8 cellular contexts compared by ENCODE assay signal in genomic region chr12:6788972-6789905, GRCh38. TPM values are rescaled to one million over a fixed set of nuclear protein-coding genes. Genes with fewer than 3 reads are reported as not detected.
DNase-seq lines count a peak whose midpoint lies in the region; ATAC-seq and TF ChIP-seq lines count a peak whose summit lies in the region.

CD4 (plus strand) TSS chr12:6789528; CDS start chr12:6800139, 10,611 bp downstream.

- no peak for ATAC-seq in HG02759 (IDR thresholded peaks at IDR 0.05; ENCODE audit: unreplicated experiment)
- no peak for ATAC-seq in HG03342 (IDR thresholded peaks at IDR 0.05; ENCODE audit: unreplicated experiment)
- ATAC-seq in HG03196 (IDR thresholded peaks at IDR 0.05; ENCODE audit: unreplicated experiment) = no peak

- no peak within 1 kb of the TSS for H3K27ac Mint-ChIP-seq in activated naive CD8-positive, alpha-beta T cell treated with anti-CD3 and anti-CD28 coated beads for 36 hours

- no peaks in the 10 kb centered on the region for H3K4me1 ChIP-seq in suprapubic skin

- peaks cover 53% of the 10 kb centered on the region for H3K4me1 Mint-ChIP-seq in activated naive CD8-positive, alpha-beta T cell treated with anti-CD3 and anti-CD28 coated beads for 36 hours

- peak within 1 kb of the TSS; percentile 34 for H3K4me3 ChIP-seq in suprapubic skin

- H3K4me3 Mint-ChIP-seq in activated naive CD8-positive, alpha-beta T cell treated with anti-CD3 and anti-CD28 coated beads for 36 hours = peak within 1 kb of the TSS; percentile 4

- peak; percentile 63 for DNase-seq in RPMI7951 (ENCODE audit: low read depth)
- peak; percentile 54 for DNase-seq in activated naive CD8-positive, alpha-beta T cell treated with anti-CD3 and anti-CD28 coated beads for 36 hours
- DNase-seq in midbrain (lab: John Stamatoyannopoulos, UW) = peak; percentile 25
- no peak for DNase-seq in suprapubic skin (ENCODE audit: low spot score in 2 of 2)
- no peak for DNase-seq in germinal center (ENCODE audit: low spot score)

- no peaks in the 10 kb centered on the region for H3K9me3 Mint-ChIP-seq in activated naive CD8-positive, alpha-beta T cell treated with anti-CD3 and anti-CD28 coated beads for 36 hours

- H3K27me3 Mint-ChIP-seq in activated naive CD8-positive, alpha-beta T cell treated with anti-CD3 and anti-CD28 coated beads for 36 hours = peaks cover 4% of the 10 kb centered on the region

- peak in 1 of 2 donors; percentile 33 for TF ChIP-seq POLR2A in suprapubic skin (IDR thresholded peaks at IDR 0.05)

- no peaks in the 10 kb centered on the region for H3K27me3 ChIP-seq in suprapubic skin

- H3K36me3 Mint-ChIP-seq in activated naive CD8-positive, alpha-beta T cell treated with anti-CD3 and anti-CD28 coated beads for 36 hours = no peaks in the 10 kb centered on the region

- no peaks in the 10 kb centered on the region for H3K36me3 ChIP-seq in suprapubic skin

- no peak for TF ChIP-seq CTCF in suprapubic skin (IDR thresholded peaks at IDR 0.05)

- peak within 1 kb of the TSS; percentile 56 for H3K27ac ChIP-seq in suprapubic skin

- no peak for TF ChIP-seq EP300 in suprapubic skin (IDR thresholded peaks at IDR 0.05)

- no peaks in the 10 kb centered on the region for H3K9me3 ChIP-seq in suprapubic skin

- 63% methylated on average over 18 of the region's 18 CpGs for WGBS in suprapubic skin

RNA-seq across cellular contexts. Expression of gene CD4, which starts in this region (rescaled TPM):
- total RNA-seq in RPMI7951 (2014; rRNA removed; shearing (Covaris generic)) = 3.5 and 5.4 TPM in 2 replicates
- 1 to 10 TPM; 2.2 to 2.5 TPM for total RNA-seq in activated naive CD8-positive, alpha-beta T cell treated with anti-CD3 and anti-CD28 coated beads for 36 hours
- 1 to 10 TPM; 2.5 to 5.4 (median 3.9) TPM for total RNA-seq in suprapubic skin

Comparison
In these comparisons a context has a peak if more than half of its experiments do, and no peak if none do; other contexts are left out.
1. DNase-seq: peak in RPMI7951 (single experiment), activated naive CD8-positive, alpha-beta T cell treated with anti-CD3 and anti-CD28 coated beads for 36 hours (single experiment) and midbrain (single experiment); none in suprapubic skin (0 of 2) and germinal center (single experiment).